In the genomic region with DNA sequence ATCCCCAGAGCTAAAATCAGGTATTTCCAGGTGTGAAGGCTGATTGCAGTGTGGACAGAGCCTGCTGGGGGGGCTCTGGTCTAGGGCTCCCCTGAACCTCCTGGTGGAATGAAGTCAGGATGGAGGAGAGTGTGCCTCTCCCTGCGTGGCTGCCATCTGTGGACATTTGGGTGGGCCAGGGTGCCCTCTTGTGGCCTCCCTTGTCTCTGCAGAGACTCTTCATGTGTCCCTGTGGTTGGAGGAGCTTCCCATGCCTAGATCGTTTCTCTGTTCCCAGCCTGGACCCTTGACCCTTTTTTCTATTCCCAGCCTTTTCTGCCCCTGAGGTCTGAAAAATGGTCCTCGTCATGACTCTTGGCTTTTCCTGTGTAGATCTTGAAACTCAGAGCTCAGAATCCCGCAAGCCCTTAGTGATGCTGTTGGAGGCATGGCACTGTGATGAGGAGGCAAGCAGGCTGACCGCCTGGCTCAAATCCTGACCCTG, we compare ENCODE assay signal across 8 cellular contexts. TPM values are rescaled to one million over a fixed set of nuclear protein-coding genes. Genes with fewer than 3 reads are reported as not detected.
DNase-seq lines count a peak whose midpoint lies in the region; ATAC-seq and TF ChIP-seq lines count a peak whose summit lies in the region.

No MANE protein-coding gene starts in this region.

- no peaks in the 10 kb centered on the region for H3K9me3 Mint-ChIP-seq in nephron

- intact Hi-C loops in tibial artery (cut with DNase I; ENCODE audit: low total_unique reads) = loop anchor here (5.0 kb wide), 1 partner anchor 291 kb away; no protein-coding TSS in a partner anchor

- no peaks in the 10 kb centered on the region for H3K27me3 Mint-ChIP-seq in nephron (ENCODE audit: low read depth)

- ATAC-seq in GM18867 (IDR thresholded peaks at IDR 0.05; ENCODE audit: unreplicated experiment) = peak; percentile 51
- peak; percentile 80 for ATAC-seq in esophagus mucosa
- ATAC-seq in GM18861 (IDR thresholded peaks at IDR 0.05; ENCODE audit: unreplicated experiment) = no peak

- H3K4me3 ChIP-seq in tibial artery = no peak overlapping the region

- no peaks in the 10 kb centered on the region for H3K4me1 ChIP-seq in tibial artery

- DNase-seq in AG08396 (ENCODE audit: low spot score) (peak; percentile 76), NCI-H748 (lab: John Stamatoyannopoulos, UW; ENCODE audit: unreplicated experiment) (peak; percentile 60), tibial artery (peak in 1 of 2 donors; percentile 54)
- peak; percentile 76 for DNase-seq in activated CD8-positive, alpha-beta memory T cell treated with anti-CD3 and anti-CD28 coated beads, Interleukin-2, amount 50 U/mL, for 48 hours

- TF ChIP-seq CTCF in nephron (IDR thresholded peaks at IDR 0.05; ENCODE audit: unreplicated experiment in 3 of 3) = peak; percentile 66 to 77 (median 76)
- peak; percentile 36 to 61 for TF ChIP-seq CTCF in tibial artery (IDR thresholded peaks at IDR 0.05)

- no peak overlapping the region for H3K27ac Mint-ChIP-seq in nephron

- no peaks in the 10 kb centered on the region for H3K4me1 Mint-ChIP-seq in nephron

- no peak overlapping the region for H3K27ac ChIP-seq in tibial artery

- H3K4me3 Mint-ChIP-seq in nephron = no peak overlapping the region

- no peaks in the 10 kb centered on the region for H3K9me3 ChIP-seq in tibial artery

- H3K36me3 Mint-ChIP-seq in nephron (ENCODE audit: low read depth) = no peaks in the 10 kb centered on the region

- no peaks in the 10 kb centered on the region for H3K27me3 ChIP-seq in tibial artery

- H3K36me3 ChIP-seq in tibial artery = no peaks in the 10 kb centered on the region

RNA-seq across cellular contexts. Expression of a gene that starts 9.9 kb away (rescaled TPM):
- total RNA-seq in esophagus mucosa = 98.5 TPM
